ENCODE assay signal across 8 cellular contexts in the genomic region with DNA sequence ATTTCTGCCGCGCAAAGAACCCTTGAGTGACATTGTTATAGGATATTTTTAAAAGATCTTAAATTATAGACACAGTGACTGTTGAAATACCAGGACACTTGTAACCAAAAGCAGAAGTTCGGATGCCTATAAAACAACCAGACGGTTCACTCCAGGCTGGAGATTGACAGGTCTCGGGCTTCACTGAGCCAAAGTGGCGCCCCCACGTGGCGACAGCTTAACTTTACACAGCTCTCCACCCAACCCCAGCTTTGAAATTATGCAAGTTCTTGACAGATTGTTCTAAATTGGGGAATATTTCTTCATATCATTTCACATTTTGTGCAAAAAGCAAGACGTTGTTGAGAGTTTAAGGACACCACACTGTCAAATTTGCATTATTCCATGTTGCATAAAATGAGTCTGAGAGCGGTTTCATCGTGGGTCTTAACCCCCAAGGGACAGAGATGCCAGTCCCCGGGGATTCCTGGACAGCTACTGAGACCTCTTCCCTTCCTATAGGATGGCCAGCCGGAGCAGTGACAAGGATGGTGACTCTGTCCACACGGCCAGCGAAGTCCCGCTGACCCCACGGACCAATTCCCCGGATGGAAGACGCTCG. TPM values are rescaled to one million over a fixed set of nuclear protein-coding genes. Genes with fewer than 3 reads are reported as not detected.
A peak's percentile ranks its signal among the peaks of the same experiment; 100 is the strongest.
DNase-seq lines count a peak whose midpoint lies in the region; ATAC-seq and TF ChIP-seq lines count a peak whose summit lies in the region.

No MANE protein-coding gene starts in this region.

- no peak for TF ChIP-seq POLR2A in HCT116 (IDR thresholded peaks at IDR 0.05; ENCODE audit: borderline replicate concordance, extremely low read depth, insufficient read depth, insufficient read length)

- H3K4me1 ChIP-seq in HCT116 (ENCODE audit: control insufficient read depth in 1 of 2, insufficient read depth in 2 of 2, low read length in 2 of 2), result no peaks in the 10 kb centered on the region
- peaks cover 31% of the 10 kb centered on the region for H3K4me1 ChIP-seq in lower lobe of right lung

- H3K9ac ChIP-seq in HCT116 (ENCODE audit: low read length), result no peak overlapping the region

- no peak overlapping the region for H3K4me3 Mint-ChIP-seq in stimulated activated naive CD8-positive, alpha-beta T cell treated with anti-CD3 and anti-CD28 coated beads, Interleukin-15, amount 100 ng/mL, for 72 hours

- no peaks in the 10 kb centered on the region for H3K79me2 ChIP-seq in HCT116 (ENCODE audit: insufficient read depth, low read length)

- no peaks in the 10 kb centered on the region for H3K27me3 ChIP-seq in HCT116 (ENCODE audit: insufficient read depth, low read length)
- H3K27me3 ChIP-seq in lower lobe of right lung (ENCODE audit: low read depth), result no peaks in the 10 kb centered on the region

- H2AFZ ChIP-seq in HCT116 (ENCODE audit: low read depth, low read length, poor library complexity, severe bottlenecking), result no peak overlapping the region

- H3K9me2 ChIP-seq in HCT116 (ENCODE audit: insufficient read depth), result no peaks in the 10 kb centered on the region

- in situ Hi-C loops in SK-MEL-5 (cut with HindIII; ENCODE audit: low pct_unique_long_range_greater_than_20kb, low sequenced_read_pairs), result no loop called here

- ATAC-seq in HCT116, result peak; percentile 95
- peak; percentile 79 to 83 for ATAC-seq in lower lobe of right lung
- no peak for ATAC-seq in stimulated activated naive CD8-positive, alpha-beta T cell treated with anti-CD3 and anti-CD28 coated beads, Interleukin-15, amount 100 ng/mL, for 72 hours
- ATAC-seq in HG02763 (IDR thresholded peaks at IDR 0.05; ENCODE audit: unreplicated experiment), result no peak

- TF ChIP-seq RAD21 in HCT116 (IDR thresholded peaks at IDR 0.05; ENCODE audit: low read depth), result peak; percentile 67

- H3K27ac ChIP-seq in HCT116 (ENCODE audit: low read depth, low read length), result no peak overlapping the region
- no peak overlapping the region for H3K27ac ChIP-seq in lower lobe of right lung

- RAD21 ChIA-PET in HCT116 (lab: Charles Lee; ENCODE audit: low non-redundant PET in 1 of 2, low total read pairs in 2 of 2, uncharacterized antibody in 2 of 2, unreplicated experiment in 2 of 2), result interaction anchor here (1.0 to 1.1 kb wide), 2 partner anchors 11 to 94 kb away, joined by 3 to 4 read pairs; no protein-coding TSS in a partner anchor

- no peaks in the 10 kb centered on the region for H3K9me3 ChIP-seq in HCT116 (ENCODE audit: control insufficient read depth in 1 of 2, insufficient read depth in 1 of 2, low read depth in 1 of 2, low read length in 2 of 2)
- H3K9me3 ChIP-seq in lower lobe of right lung, result no peaks in the 10 kb centered on the region

- no peaks in the 10 kb centered on the region for H3K9me3 Mint-ChIP-seq in stimulated activated naive CD8-positive, alpha-beta T cell treated with anti-CD3 and anti-CD28 coated beads, Interleukin-15, amount 100 ng/mL, for 72 hours

- H3K36me3 ChIP-seq in HCT116 (ENCODE audit: control insufficient read depth in 1 of 2, insufficient read depth in 2 of 2, low read length in 2 of 2) (no peaks in the 10 kb centered on the region; a peak in 2 of 4 replicates), lower lobe of right lung (peaks cover 5% of the 10 kb centered on the region)

- POLR2A ChIA-PET in HCT116 (lab: Charles Lee), result interaction anchor here (0.6 kb wide), 1 partner anchor 67 kb away, joined by 3 read pairs; no protein-coding TSS in a partner anchor

- DNase-seq in COLO829 (ENCODE audit: low spot score), result peak; percentile 75
- DNase-seq in HCT116 (ENCODE audit: low read depth, low spot score), result peak; percentile 31
- DNase-seq in SK-MEL-5 (ENCODE audit: low read depth, low spot score), result peak; percentile 75
- DNase-seq in dedifferentiated amniotic fluid mesenchymal stem cell (ENCODE audit: extremely low spot score), result peak; percentile 37
- peak; percentile 83 for DNase-seq in lower lobe of right lung
- DNase-seq in stimulated activated naive CD8-positive, alpha-beta T cell treated with anti-CD3 and anti-CD28 coated beads, Interleukin-15, amount 100 ng/mL, for 72 hours, result peak; percentile 20 to 31
- DNase-seq in GOT3 (lab: John Stamatoyannopoulos, UW), result no peak

- H3K27me3 Mint-ChIP-seq in stimulated activated naive CD8-positive, alpha-beta T cell treated with anti-CD3 and anti-CD28 coated beads, Interleukin-15, amount 100 ng/mL, for 72 hours, result peaks cover 12% of the 10 kb centered on the region

- BruUV-seq in HCT116 (replicated peaks; lab: Mats Ljungman, UMichigan), result no TSS peak

- CTCF ChIA-PET in HCT116 (lab: Charles Lee), result interaction anchor here (0.5 to 3.6 kb wide), 27 partner anchors 9 to 344 kb away, joined by 3 to 55 read pairs (median 4); a partner anchor contains a TSS

- no peaks in the 10 kb centered on the region for H3K4me1 Mint-ChIP-seq in stimulated activated naive CD8-positive, alpha-beta T cell treated with anti-CD3 and anti-CD28 coated beads, Interleukin-15, amount 100 ng/mL, for 72 hours

- H4K20me1 ChIP-seq in HCT116 (ENCODE audit: insufficient read depth), result no peaks in the 10 kb centered on the region

- intact Hi-C loops in HCT116 (cut with micrococcal nuclease) (loop anchor here (1.0 kb wide), 2 partner anchors 94 to 195 kb away; no protein-coding TSS in a partner anchor), lower lobe of right lung (cut with DNase I) (no loop called here)

- no peak overlapping the region for H3K4me3 ChIP-seq in HCT116 (replicated peaks in 1 of 2; ENCODE audit: low read depth in 1 of 2, low read length in 2 of 2)
- no peak overlapping the region for H3K4me3 ChIP-seq in lower lobe of right lung

- TF ChIP-seq CTCF in HCT116 (IDR thresholded peaks at IDR 0.05 in 2 of 3, conservative IDR thresholded peaks at IDR 0.05 in 1 of 3; ENCODE audit: borderline replicate concordance in 1 of 3, insufficient read depth in 1 of 3, low read depth in 2 of 3, low read length in 2 of 3) (peak; percentile 71 to 91 (median 82)), lower lobe of right lung (IDR thresholded peaks at IDR 0.05) (peak; percentile 80)

- H3K4me2 ChIP-seq in HCT116 (ENCODE audit: low read length), result no peak overlapping the region

- no peak overlapping the region for H3K27ac Mint-ChIP-seq in stimulated activated naive CD8-positive, alpha-beta T cell treated with anti-CD3 and anti-CD28 coated beads, Interleukin-15, amount 100 ng/mL, for 72 hours

TF ChIP-seq in HCT116, 20 proteins besides CTCF, POLR2A, EP300 and RAD21 (continues in another document):
- TF ChIP-seq, protein P1, sequence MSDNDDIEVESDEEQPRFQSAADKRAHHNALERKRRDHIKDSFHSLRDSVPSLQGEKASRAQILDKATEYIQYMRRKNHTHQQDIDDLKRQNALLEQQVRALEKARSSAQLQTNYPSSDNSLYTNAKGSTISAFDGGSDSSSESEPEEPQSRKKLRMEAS (IDR thresholded peaks at IDR 0.05), result no peak
- TF ChIP-seq TCF7L2 (IDR thresholded peaks at IDR 0.05; ENCODE audit: borderline replicate concordance, extremely low read depth, insufficient read depth, insufficient read length) (no peak), SRF (IDR thresholded peaks at IDR 0.05; ENCODE audit: low read depth) (no peak), FOSL1 (IDR thresholded peaks at IDR 0.05; ENCODE audit: low read depth) (no peak), SP1 (IDR thresholded peaks at IDR 0.05; ENCODE audit: low read depth) (no peak), ZFX (IDR thresholded peaks at IDR 0.05) (no peak), EZH2 (IDR thresholded peaks at IDR 0.05) (no peak), EGR1 (IDR thresholded peaks at IDR 0.05; ENCODE audit: low read depth) (no peak), ZNF274 (IDR thresholded peaks at IDR 0.05; ENCODE audit: low read depth, low read length) (no peak), YY1 (IDR thresholded peaks at IDR 0.05; ENCODE audit: extremely low read depth, insufficient replicate concordance, low read depth, low read length) (no peak), CEBPB (IDR thresholded peaks at IDR 0.05; ENCODE audit: low read depth) (no peak), JUND (IDR thresholded peaks at IDR 0.05) (no peak), EZH2phosphoT487 (IDR thresholded peaks at IDR 0.05; ENCODE audit: borderline replicate concordance) (no peak)
- TF ChIP-seq, protein P2, sequence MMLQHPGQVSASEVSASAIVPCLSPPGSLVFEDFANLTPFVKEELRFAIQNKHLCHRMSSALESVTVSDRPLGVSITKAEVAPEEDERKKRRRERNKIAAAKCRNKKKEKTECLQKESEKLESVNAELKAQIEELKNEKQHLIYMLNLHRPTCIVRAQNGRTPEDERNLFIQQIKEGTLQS (IDR thresholded peaks at IDR 0.05), result no peak
- TF ChIP-seq, protein P3, sequence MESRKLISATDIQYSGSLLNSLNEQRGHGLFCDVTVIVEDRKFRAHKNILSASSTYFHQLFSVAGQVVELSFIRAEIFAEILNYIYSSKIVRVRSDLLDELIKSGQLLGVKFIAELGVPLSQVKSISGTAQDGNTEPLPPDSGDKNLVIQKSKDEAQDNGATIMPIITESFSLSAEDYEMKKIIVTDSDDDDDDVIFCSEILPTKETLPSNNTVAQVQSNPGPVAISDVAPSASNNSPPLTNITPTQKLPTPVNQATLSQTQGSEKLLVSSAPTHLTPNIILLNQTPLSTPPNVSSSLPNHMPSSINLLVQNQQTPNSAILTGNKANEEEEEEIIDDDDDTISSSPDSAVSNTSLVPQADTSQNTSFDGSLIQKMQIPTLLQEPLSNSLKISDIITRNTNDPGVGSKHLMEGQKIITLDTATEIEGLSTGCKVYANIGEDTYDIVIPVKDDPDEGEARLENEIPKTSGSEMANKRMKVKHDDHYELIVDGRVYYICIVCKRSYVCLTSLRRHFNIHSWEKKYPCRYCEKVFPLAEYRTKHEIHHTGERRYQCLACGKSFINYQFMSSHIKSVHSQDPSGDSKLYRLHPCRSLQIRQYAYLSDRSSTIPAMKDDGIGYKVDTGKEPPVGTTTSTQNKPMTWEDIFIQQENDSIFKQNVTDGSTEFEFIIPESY (IDR thresholded peaks at IDR 0.05; ENCODE audit: extremely low read depth, insufficient replicate concordance, low read length), result no peak

RNA-seq across cellular contexts. Expression of a gene that starts 11.9 kb away (rescaled TPM):
- total RNA-seq in HCT116 (2021; ENCODE audit: unreplicated experiment), result 10.3 TPM
- polyA plus RNA-seq in HCT116 (2012), result 10.5 and 12.9 TPM in 2 replicates
- total RNA-seq in SK-MEL-5 (2014; rRNA removed; shearing (Covaris generic)), result 17.3 and 18.5 TPM in 2 replicates
- 31.9 and 43.0 TPM in 2 replicates for polyA plus RNA-seq in SK-MEL-5 (2015; cell fraction: cytosol; rRNA removed)
- polyA plus RNA-seq in SK-MEL-5 (2015; cell fraction: nucleus; rRNA removed), result 37.8 and 67.9 TPM in 2 replicates
- total RNA-seq in lower lobe of right lung, result 11.8 TPM

Comparison
In these comparisons a context has a peak if more than half of its experiments do, and no peak if none do; other contexts are left out.
1. ATAC-seq: peak in HCT116 (single experiment) and lower lobe of right lung (2 of 2); none in stimulated activated naive CD8-positive, alpha-beta T cell treated with anti-CD3 and anti-CD28 coated beads, Interleukin-15, amount 100 ng/mL, for 72 hours (single experiment) and HG02763 (single experiment).